Comparison of ENCODE assay signal across 8 cellular contexts in the genomic region with DNA sequence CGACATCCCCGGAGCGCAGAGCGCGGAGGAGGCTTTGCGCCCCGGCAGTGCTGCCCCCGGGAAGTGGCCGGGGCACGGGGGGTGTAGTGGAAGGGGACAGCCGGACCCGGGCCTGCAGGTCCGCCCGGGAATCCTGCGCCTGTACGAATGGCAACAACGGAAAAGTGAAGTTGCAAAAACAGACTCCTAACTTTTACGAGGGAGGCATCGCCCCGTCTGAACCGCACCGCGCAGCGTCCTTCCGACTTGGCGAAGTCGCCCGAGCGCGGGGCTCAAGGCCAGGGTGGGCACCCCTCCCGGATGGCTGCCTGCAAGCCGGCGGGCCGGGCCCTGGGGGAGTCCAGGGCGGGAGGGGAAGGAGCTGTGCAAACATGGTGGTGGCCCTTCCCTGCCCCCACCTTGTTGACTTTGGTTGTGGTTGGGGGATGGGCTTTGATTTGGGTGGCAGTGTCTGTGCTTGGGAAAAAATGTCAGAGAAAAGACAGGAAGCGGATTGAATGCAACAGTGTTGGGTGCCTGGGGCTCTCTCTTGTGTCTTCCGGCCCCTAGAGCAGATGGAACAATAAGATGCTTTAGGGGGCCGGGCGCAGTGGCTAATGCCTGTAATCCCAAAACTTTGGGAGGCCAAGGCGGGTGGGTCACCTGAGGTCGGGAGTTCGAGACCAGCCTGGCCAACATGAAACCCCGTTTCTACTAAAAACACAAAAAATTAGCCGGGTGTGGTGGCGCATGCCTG. TPM values are rescaled to one million over a fixed set of nuclear protein-coding genes. Genes with fewer than 3 reads are reported as not detected.
DNase-seq lines count a peak whose midpoint lies in the region; ATAC-seq, FAIRE-seq and TF ChIP-seq lines count a peak whose summit lies in the region.

No MANE protein-coding gene starts in this region.

- ATAC-seq in stimulated activated memory B cell treated with anti-CD40 and anti-IgM and Interleukin-4, amounts not matched to agents 10 μg/mL and 1 μg/mL and 100 μg/mL, for 72 hours: peak; percentile 38

- peaks cover 74% of the 10 kb centered on the region for H3K4me1 Mint-ChIP-seq in stimulated activated memory B cell treated with anti-CD40 and anti-IgM and Interleukin-4, amounts not matched to agents 10 μg/mL and 1 μg/mL and 100 μg/mL, for 72 hours

- H4K8ac ChIP-seq in H1 (ENCODE audit: extremely low read depth, insufficient read depth, low read length) (peak overlapping the region; percentile 93), mesenchymal stem cell (ENCODE audit: low read length) (peak overlapping the region; percentile 95)

- TF ChIP-seq EP300 in H1 (IDR thresholded peaks at IDR 0.05; ENCODE audit: borderline replicate concordance in 1 of 2, low read depth in 2 of 2, low read length in 2 of 2): peak in 1 of 2 experiments; percentile 85; a peak in 1 of 3 replicates

- CTCF ChIA-PET in H1 (lab: Charles Lee; ENCODE audit: partially characterized antibody): interaction anchor here (1.4 to 1.6 kb wide), 2 partner anchors 9 to 118 kb away, joined by 3 to 6 read pairs; no protein-coding TSS in a partner anchor

- H3K23ac ChIP-seq in H1 (ENCODE audit: insufficient read length): no peak overlapping the region
- peak overlapping the region; percentile 23 to 66 for H3K23ac ChIP-seq in mesenchymal stem cell (ENCODE audit: low read length in 2 of 2)

- H3K9ac ChIP-seq in H1 (replicated peaks in 1 of 4; ENCODE audit: extremely low read depth in 1 of 4, low read depth in 3 of 4, low read length in 3 of 4): peak overlapping the region; percentile 84 to 91 (median 88)
- peak overlapping the region; percentile 95 for H3K9ac ChIP-seq in mesenchymal stem cell (ENCODE audit: low read length)

- H2BK12ac ChIP-seq in H1 (ENCODE audit: low read depth, low read length) (peak overlapping the region; percentile 90), mesenchymal stem cell (ENCODE audit: low read length in 2 of 2) (no peak overlapping the region)

- peak overlapping the region; percentile 56 to 90 (median 70) for H3K4me3 ChIP-seq in H1 (ENCODE audit: extremely low read depth in 1 of 4, insufficient read depth in 2 of 4, low read depth in 3 of 4, low read length in 4 of 4)
- peak overlapping the region; percentile 82 to 88 for H3K4me3 ChIP-seq in mesenchymal stem cell (ENCODE audit: insufficient read depth in 1 of 2, low read depth in 1 of 2, low read length in 2 of 2)

- H2AK5ac ChIP-seq in H1 (ENCODE audit: low read depth, low read length) (0 out of 2 replicates have a peak overlapping the region, but pooled peaks have one; percentile 96), mesenchymal stem cell (ENCODE audit: low read length, severe bottlenecking) (peak overlapping the region; percentile 64)

- H3K4ac ChIP-seq in H1 (replicated peaks; ENCODE audit: insufficient read length, low read depth, low read length) (peak overlapping the region; percentile 53), mesenchymal stem cell (ENCODE audit: low read depth in 1 of 2, low read length in 2 of 2) (peak overlapping the region; percentile 94 to 97)

- H4K91ac ChIP-seq in H1 (replicated peaks; ENCODE audit: insufficient read length, low read length): peak overlapping the region; percentile 94
- peak overlapping the region; percentile 92 for H4K91ac ChIP-seq in mesenchymal stem cell (ENCODE audit: low read length)

- H3K79me2 ChIP-seq in H1 (ENCODE audit: control insufficient read depth in 1 of 2, insufficient read depth in 2 of 2, low read length in 2 of 2): peaks cover 0 to 10% of the 10 kb centered on the region in 2 experiments; a peak in 2 of 4 replicates

- peak overlapping the region; percentile 80 for H4K5ac ChIP-seq in H1 (ENCODE audit: insufficient read length, low read depth, low read length)

- H2BK20ac ChIP-seq in H1 (ENCODE audit: low read length): no peak overlapping the region

- H2BK15ac ChIP-seq in H1 (ENCODE audit: low read length): no peak overlapping the region
- peak overlapping the region; percentile 29 for H2BK15ac ChIP-seq in mesenchymal stem cell (ENCODE audit: low read depth, poor library complexity, severe bottlenecking)

- no peaks in the 10 kb centered on the region for H3K27me3 Mint-ChIP-seq in stimulated activated memory B cell treated with anti-CD40 and anti-IgM and Interleukin-4, amounts not matched to agents 10 μg/mL and 1 μg/mL and 100 μg/mL, for 72 hours

- peaks cover 11% of the 10 kb centered on the region for H3K36me3 Mint-ChIP-seq in stimulated activated memory B cell treated with anti-CD40 and anti-IgM and Interleukin-4, amounts not matched to agents 10 μg/mL and 1 μg/mL and 100 μg/mL, for 72 hours

- H3K4me2 ChIP-seq in H1 (ENCODE audit: insufficient read depth in 1 of 2, low read depth in 2 of 2, low read length in 2 of 2) (peak overlapping the region; percentile 67 to 80), mesenchymal stem cell (ENCODE audit: low read length, poor library complexity, severe bottlenecking) (peak overlapping the region; percentile 88)

- peak overlapping the region; percentile 77 for H3K4me3 Mint-ChIP-seq in stimulated activated memory B cell treated with anti-CD40 and anti-IgM and Interleukin-4, amounts not matched to agents 10 μg/mL and 1 μg/mL and 100 μg/mL, for 72 hours

- no peaks in the 10 kb centered on the region for H3K9me3 Mint-ChIP-seq in stimulated activated memory B cell treated with anti-CD40 and anti-IgM and Interleukin-4, amounts not matched to agents 10 μg/mL and 1 μg/mL and 100 μg/mL, for 72 hours

- H3K23me2 ChIP-seq in H1 (ENCODE audit: low read depth, low read length): no peaks in the 10 kb centered on the region; the same call in 1 of the 2 replicates

- H3K4me1 ChIP-seq in H1 (replicated peaks in 1 of 4; ENCODE audit: control insufficient read depth in 3 of 4, insufficient read depth in 4 of 4, low read length in 3 of 4) (peaks cover 14 to 28% (median 22%) of the 10 kb centered on the region in 4 experiments), mesenchymal stem cell (ENCODE audit: control insufficient read depth, insufficient read depth, low read depth, low read length) (peaks cover 36% of the 10 kb centered on the region)

- TF ChIP-seq CTCF in H1 (IDR thresholded peaks at IDR 0.05; ENCODE audit: control extremely low read depth in 1 of 3, insufficient read depth in 1 of 3, low read depth in 1 of 3, low read length in 3 of 3): no peak

- POLR2A ChIA-PET in H1 (lab: Charles Lee; ENCODE audit: partially characterized antibody): interaction anchor here (0.6 to 4.9 kb wide), 8 partner anchors 11 to 1081 kb away, joined by 3 to 63 read pairs (median 5); a partner anchor contains a TSS

- WGBS in H1 (ENCODE audit: extremely low coverage in 1 of 2, insufficient coverage in 1 of 2, insufficient read length in 1 of 2, insufficient replicate concordance in 2 of 2, low coverage in 1 of 2, low lambda C conversion rate in 2 of 2, missing lambda C conversion rate in 1 of 2), 2 experiments: 2% methylated on average over 21 of the region's 45 CpGs; no CpG with 5 or more reads in 1 of the 2 experiments
- 3% methylated on average over 45 of the region's 45 CpGs for WGBS in mesenchymal stem cell

- H3K79me1 ChIP-seq in H1 (ENCODE audit: low read depth, low read length): 0 out of 2 replicates have a peak, but pooled peaks cover 3% of the 10 kb centered on the region
- peaks cover 24% of the 10 kb centered on the region for H3K79me1 ChIP-seq in mesenchymal stem cell (replicated peaks; ENCODE audit: low read length, poor library complexity, severe bottlenecking)

- H2AFZ ChIP-seq in H1 (ENCODE audit: low read length) (no peak overlapping the region), mesenchymal stem cell (ENCODE audit: low read depth, low read length) (no peak overlapping the region)

- H3K56ac ChIP-seq in H1 (replicated peaks; ENCODE audit: insufficient read length, low read depth, low read length): peak overlapping the region; percentile 86

- H2BK5ac ChIP-seq in H1 (ENCODE audit: low read depth, low read length) (peak overlapping the region; percentile 99), mesenchymal stem cell (ENCODE audit: low read depth, low read length, poor library complexity, severe bottlenecking) (peak overlapping the region; percentile 22)

- DNase-seq in NCI-H2171 treated with DMSO at 0.1 percent for 48 hours (lab: John Stamatoyannopoulos, UW) (peak; percentile 56), NCI-H2171 (lab: John Stamatoyannopoulos, UW) (no peak), NCI-H460 (ENCODE audit: extremely low read depth, low read depth) (peak; percentile 31), H1 (ENCODE audit: low read depth in 1 of 2, low spot score in 2 of 2) (peak; percentile 82 to 86), mesenchymal stem cell (peak; percentile 60), NCI-H1694 (lab: John Stamatoyannopoulos, UW) (no peak)
- DNase-seq in activated CD4-positive, alpha-beta T cell treated with anti-CD3 and anti-CD28 coated beads, Interleukin-2, amount 50 U/mL, for 48 hours: peak; percentile 61 to 74

- H3K18ac ChIP-seq in H1 (ENCODE audit: extremely low read depth, low read length) (peak overlapping the region; percentile 96), mesenchymal stem cell (ENCODE audit: low read depth in 1 of 2, low read length in 2 of 2) (peak overlapping the region; percentile 76 to 99)

- no peak overlapping the region for H2BK120ac ChIP-seq in H1 (replicated peaks; ENCODE audit: low read depth, low read length)
- H2BK120ac ChIP-seq in mesenchymal stem cell (ENCODE audit: low read depth, low read length): peak overlapping the region; percentile 97

- H3K9me3 ChIP-seq in H1 (ENCODE audit: insufficient read depth in 2 of 2, low read depth in 1 of 2, low read length in 1 of 2): no peaks in the 10 kb centered on the region
- H3K9me3 ChIP-seq in mesenchymal stem cell (ENCODE audit: control insufficient read depth, low read length): no peaks in the 10 kb centered on the region

- 0 out of 4 replicates have a peak, but pooled peaks of 1 of the 2 experiments have one; percentile 4 for TF ChIP-seq RAD21 in H1 (IDR thresholded peaks at IDR 0.05 in 1 of 2, conservative IDR thresholded peaks at IDR 0.05 in 1 of 2; ENCODE audit: low read depth in 2 of 2, low read length in 2 of 2)

- FAIRE-seq in H1 (lab: Jason Lieb, UNC): peak; percentile 7

- H4K20me1 ChIP-seq in H1 (replicated peaks in 1 of 2; ENCODE audit: control insufficient read depth in 1 of 2, insufficient read depth in 2 of 2, low read length in 2 of 2): peaks cover 0 to 1% of the 10 kb centered on the region in 2 experiments

- peak overlapping the region; percentile 93 for H3K27ac ChIP-seq in H1 (ENCODE audit: low read depth, low read length)
- H3K27ac ChIP-seq in mesenchymal stem cell (ENCODE audit: low read length, poor library complexity, severe bottlenecking): peak overlapping the region; percentile 69

- peak overlapping the region; percentile 90 for H3K27ac Mint-ChIP-seq in stimulated activated memory B cell treated with anti-CD40 and anti-IgM and Interleukin-4, amounts not matched to agents 10 μg/mL and 1 μg/mL and 100 μg/mL, for 72 hours

- TF ChIP-seq POLR2A in H1 (IDR thresholded peaks at IDR 0.05; ENCODE audit: control extremely low read depth in 1 of 2, low read depth in 2 of 2, low read length in 2 of 2): peak in 1 of 2 experiments; percentile 54; a peak in 2 of 3 replicates

- H3K27me3 ChIP-seq in H1 (replicated peaks in 1 of 4; ENCODE audit: control insufficient read depth in 3 of 4, extremely low read depth in 1 of 4, insufficient read depth in 3 of 4, low read length in 3 of 4) (no peaks in the 10 kb centered on the region), mesenchymal stem cell (ENCODE audit: control insufficient read depth in 1 of 2, insufficient read depth in 1 of 2, low read length in 2 of 2) (no peaks in the 10 kb centered on the region)

- H3K36me3 ChIP-seq in H1 (ENCODE audit: control insufficient read depth in 2 of 4, insufficient read depth in 4 of 4, low read length in 3 of 4) (peaks cover 0 to 4% (median 2%) of the 10 kb centered on the region in 4 experiments; a peak in 2 of 8 replicates), mesenchymal stem cell (ENCODE audit: control insufficient read depth in 1 of 2, insufficient read depth in 2 of 2, low read depth in 1 of 2, low read length in 2 of 2) (peaks cover 14 to 19% of the 10 kb centered on the region in 2 experiments)

- H3K14ac ChIP-seq in H1 (ENCODE audit: insufficient read length) (peak overlapping the region; percentile 2), mesenchymal stem cell (ENCODE audit: low read length in 2 of 2) (peak overlapping the region; percentile 79 to 95)

RNA-seq across cellular contexts. Expression of a gene that starts 0.7 kb away (rescaled TPM):
- total RNA-seq in NCI-H460 (2014; rRNA removed; shearing (Covaris generic)): 52.7 and 60.8 TPM in 2 replicates
- polyA plus RNA-seq in NCI-H460 (2014; cell fraction: nucleus; rRNA removed): 67.9 and 76.5 TPM in 2 replicates
- total RNA-seq in H1 (2021; fragmentation: NEBNext Ultra II Directional; extraction: Animal tissue kit (Norgen Biotek cat#: 25700)): 62.1 and 62.8 TPM in 2 replicates
- 30.4 and 33.8 TPM in 2 replicates for polyA plus RNA-seq in H1 (2011; rRNA removed)
- polyA plus RNA-seq in H1 (2011; cell fraction: cytosol; rRNA removed): 29.3 TPM
- 278 TPM for polyA plus RNA-seq in H1 (2011; cell fraction: nucleus; rRNA removed)
- 41.4 to 55.4 TPM (median 46.9 TPM) in 4 replicates for polyA plus RNA-seq in H1 (2012, experiment 1 of 2)
- 4.1 TPM for polyA plus RNA-seq in H1 (2012, experiment 2 of 2)
- 26.5 TPM for polyA plus RNA-seq in H1 (2013, experiment 1 of 2)
- 21.3 TPM for polyA plus RNA-seq in H1 (2013, experiment 2 of 2)
- 118 and 169 TPM in 2 replicates for polyA minus RNA-seq in H1 (2011; rRNA and poly(A)+ RNA removed)
- polyA minus RNA-seq in H1 (2011; cell fraction: cytosol; rRNA and poly(A)+ RNA removed): 76.0 TPM
- 166 TPM for polyA minus RNA-seq in H1 (2011; cell fraction: nucleus; rRNA and poly(A)+ RNA removed)
- 21.7 TPM for polyA plus RNA-seq in mesenchymal stem cell (2013, experiment 1 of 2)
- 18.9 TPM for polyA plus RNA-seq in mesenchymal stem cell (2013, experiment 2 of 2)

RNA-seq across cellular contexts. Expression of a gene that starts 41.1 kb away (rescaled TPM):
- 5.9 and 7.6 TPM in 2 replicates for total RNA-seq in NCI-H460 (2014; rRNA removed; shearing (Covaris generic))
- polyA plus RNA-seq in NCI-H460 (2014; cell fraction: nucleus; rRNA removed): 22.8 and 44.2 TPM in 2 replicates
- 15.5 and 18.2 TPM in 2 replicates for total RNA-seq in H1 (2021; fragmentation: NEBNext Ultra II Directional; extraction: Animal tissue kit (Norgen Biotek cat#: 25700))
- polyA plus RNA-seq in H1 (2011; rRNA removed): 25.9 and 36.4 TPM in 2 replicates
- 17.5 TPM for polyA plus RNA-seq in H1 (2011; cell fraction: cytosol; rRNA removed)
- 102 TPM for polyA plus RNA-seq in H1 (2011; cell fraction: nucleus; rRNA removed)
- polyA plus RNA-seq in H1 (2012, experiment 1 of 2): 15.1 to 18.1 TPM (median 17.1 TPM) in 4 replicates
- 14.0 TPM for polyA plus RNA-seq in H1 (2012, experiment 2 of 2)
- polyA plus RNA-seq in H1 (2013, experiment 1 of 2): 17.1 TPM
- polyA plus RNA-seq in H1 (2013, experiment 2 of 2): 15.3 TPM
- 11.4 and 14.1 TPM in 2 replicates for polyA minus RNA-seq in H1 (2011; rRNA and poly(A)+ RNA removed)
- 6.9 TPM for polyA minus RNA-seq in H1 (2011; cell fraction: cytosol; rRNA and poly(A)+ RNA removed)
- polyA minus RNA-seq in H1 (2011; cell fraction: nucleus; rRNA and poly(A)+ RNA removed): 34.6 TPM
- 16.2 TPM for polyA plus RNA-seq in mesenchymal stem cell (2013, experiment 1 of 2)
- 15.6 TPM for polyA plus RNA-seq in mesenchymal stem cell (2013, experiment 2 of 2)

RNA-seq across cellular contexts. Expression of a gene that starts 41.2 kb away (rescaled TPM):
- 7.5 and 10.2 TPM in 2 replicates for total RNA-seq in NCI-H460 (2014; rRNA removed; shearing (Covaris generic))
- polyA plus RNA-seq in NCI-H460 (2014; cell fraction: nucleus; rRNA removed): 68.4 and 69.1 TPM in 2 replicates
- total RNA-seq in H1 (2021; fragmentation: NEBNext Ultra II Directional; extraction: Animal tissue kit (Norgen Biotek cat#: 25700)): 15.6 and 19.6 TPM in 2 replicates
- 18.0 and 39.2 TPM in 2 replicates for polyA plus RNA-seq in H1 (2011; rRNA removed)
- 15.0 TPM for polyA plus RNA-seq in H1 (2011; cell fraction: cytosol; rRNA removed)
- 67.1 TPM for polyA plus RNA-seq in H1 (2011; cell fraction: nucleus; rRNA removed)
- polyA plus RNA-seq in H1 (2012, experiment 1 of 2): 12.4 to 20.3 TPM (median 15.5 TPM) in 4 replicates
- polyA plus RNA-seq in H1 (2012, experiment 2 of 2): 9.4 TPM
- 15.4 TPM for polyA plus RNA-seq in H1 (2013, experiment 1 of 2)
- 14.5 TPM for polyA plus RNA-seq in H1 (2013, experiment 2 of 2)
- 7.3 and 12.8 TPM in 2 replicates for polyA minus RNA-seq in H1 (2011; rRNA and poly(A)+ RNA removed)
- polyA minus RNA-seq in H1 (2011; cell fraction: cytosol; rRNA and poly(A)+ RNA removed): 10.8 TPM
- polyA minus RNA-seq in H1 (2011; cell fraction: nucleus; rRNA and poly(A)+ RNA removed): 22.3 TPM
- polyA plus RNA-seq in mesenchymal stem cell (2013, experiment 1 of 2): 59.2 TPM
- 59.8 TPM for polyA plus RNA-seq in mesenchymal stem cell (2013, experiment 2 of 2)

Comparison
In these comparisons a context has a peak if more than half of its experiments do, and no peak if none do; other contexts are left out.
1. DNase-seq: peak in NCI-H2171 treated with DMSO at 0.1 percent for 48 hours (single experiment), NCI-H460 (single experiment), activated CD4-positive, alpha-beta T cell treated with anti-CD3 and anti-CD28 coated beads, Interleukin-2, amount 50 U/mL, for 48 hours (2 of 2), H1 (2 of 2) and mesenchymal stem cell (single experiment); none in NCI-H2171 (single experiment) and NCI-H1694 (single experiment).